Comparison of ENCODE assay signal across 9 cellular contexts in genomic region chr2:37625781-37626548, GRCh38. TPM values are rescaled to one million over a fixed set of nuclear protein-coding genes. Genes with fewer than 3 reads are reported as not detected.
A peak's percentile ranks its signal among the peaks of the same experiment; 100 is the strongest.
DNase-seq lines count a peak whose midpoint lies in the region; ATAC-seq, FAIRE-seq and TF ChIP-seq lines count a peak whose summit lies in the region.
"Had no signal": no experiment of that assay in that cellular context is flagged by ENCODE, and none has a peak within 500 bp of the region (broad histone marks: within the 10 kb centered on the region; RNA-seq: fewer than 3 reads in every experiment).

No MANE protein-coding gene starts in this region.

- H3K79me2 ChIP-seq in trophoblast cell (ENCODE audit: control insufficient read depth, insufficient read depth, low read length, poor library complexity) = no peaks in the 10 kb centered on the region

- H3K36me3 Mint-ChIP-seq in activated T-cell treated with anti-CD3 and anti-CD28 coated beads, Interleukin-2, amount 50 U/mL, for 4 hours (ENCODE audit: insufficient read depth) = peaks cover 3% of the 10 kb centered on the region
- peaks cover 4% of the 10 kb centered on the region for H3K36me3 Mint-ChIP-seq in memory B cell

- no peaks in the 10 kb centered on the region for H3K27me3 ChIP-seq in thoracic aorta (replicated peaks; ENCODE audit: insufficient read depth)
- no peaks in the 10 kb centered on the region for H3K27me3 ChIP-seq in trophoblast cell (ENCODE audit: insufficient read depth, low read length)

- TF ChIP-seq CTCF in thoracic aorta (IDR thresholded peaks at IDR 0.05) = no peak

- FAIRE-seq in RCC 7860 (lab: Jason Lieb, UNC) = no peak
- FAIRE-seq: endothelial cell of umbilical vein had no signal

- DNase-seq in activated T-cell treated with anti-CD3 and anti-CD28 coated beads, Interleukin-2, amount 50 U/mL, for 4 hours = peak; percentile 54
- DNase-seq in memory B cell (ENCODE audit: low spot score in 2 of 2) = peak in 1 of 2 donors; percentile 29
- DNase-seq in thoracic aorta (ENCODE audit: low spot score) = no peak
- DNase-seq in NCI-H1694 treated with DMSO at 0.1 percent for 48 hours (lab: John Stamatoyannopoulos, UW) = no peak
- no peak for DNase-seq in trophoblast cell
- DNase-seq in RCC 7860 (ENCODE audit: low spot score) = no peak

- no peak overlapping the region for H4K91ac ChIP-seq in trophoblast cell (ENCODE audit: low read depth, low read length)

- no peak overlapping the region for H4K12ac ChIP-seq in trophoblast cell (ENCODE audit: low read depth, low read length)

- H2AFZ ChIP-seq in trophoblast cell (ENCODE audit: insufficient read depth, low read length, poor library complexity) = no peak overlapping the region

- H3K36me3 ChIP-seq in thoracic aorta (no peaks in the 10 kb centered on the region), trophoblast cell (ENCODE audit: control insufficient read depth in 1 of 2, insufficient read depth in 2 of 2, low read length in 2 of 2) (no peaks in the 10 kb centered on the region)

- peaks cover 88% of the 10 kb centered on the region for H3K4me1 Mint-ChIP-seq in activated T-cell treated with anti-CD3 and anti-CD28 coated beads, Interleukin-2, amount 50 U/mL, for 4 hours (ENCODE audit: low read depth)
- peaks cover 59% of the 10 kb centered on the region for H3K4me1 Mint-ChIP-seq in memory B cell

- no peak overlapping the region for H3K4me2 ChIP-seq in trophoblast cell (ENCODE audit: low read length)

- H3K9me3 Mint-ChIP-seq in activated T-cell treated with anti-CD3 and anti-CD28 coated beads, Interleukin-2, amount 50 U/mL, for 4 hours = no peaks in the 10 kb centered on the region
- H3K9me3 Mint-ChIP-seq in memory B cell = no peaks in the 10 kb centered on the region

- H3K4me3 Mint-ChIP-seq in activated T-cell treated with anti-CD3 and anti-CD28 coated beads, Interleukin-2, amount 50 U/mL, for 4 hours = peak overlapping the region; percentile 59
- H3K4me3 Mint-ChIP-seq in memory B cell = peak overlapping the region; percentile 52

- ATAC-seq in GM18867 (IDR thresholded peaks at IDR 0.05; ENCODE audit: unreplicated experiment) (peak; percentile 52), HG03469 (IDR thresholded peaks at IDR 0.05; ENCODE audit: unreplicated experiment) (peak; percentile 24), memory B cell (ENCODE audit: low read depth) (peak; percentile 72), thoracic aorta (ENCODE audit: insufficient number of reproducible peaks, low FRiP score, low read depth) (no peak)
- ATAC-seq in activated T-cell treated with anti-CD3 and anti-CD28 coated beads, Interleukin-2, amount 50 U/mL, for 4 hours = peak; percentile 41 to 57

- H2BK12ac ChIP-seq in trophoblast cell (ENCODE audit: low read length) = no peak overlapping the region

- H3K4me3 ChIP-seq in thoracic aorta = no peak overlapping the region
- no peak overlapping the region for H3K4me3 ChIP-seq in trophoblast cell (ENCODE audit: low read depth, low read length)

- H3K79me1 ChIP-seq in trophoblast cell (ENCODE audit: low read length) = no peaks in the 10 kb centered on the region

- no peak overlapping the region for H3K9ac ChIP-seq in trophoblast cell (ENCODE audit: low read length)

- H3K27me3 Mint-ChIP-seq in activated T-cell treated with anti-CD3 and anti-CD28 coated beads, Interleukin-2, amount 50 U/mL, for 4 hours (ENCODE audit: low read depth) = no peaks in the 10 kb centered on the region
- no peaks in the 10 kb centered on the region for H3K27me3 Mint-ChIP-seq in memory B cell

- no CpG with 5 or more reads among the region's 12 CpGs for WGBS in trophoblast cell (ENCODE audit: extremely low coverage, insufficient coverage, insufficient read length)

- H2BK120ac ChIP-seq in trophoblast cell (ENCODE audit: insufficient read depth, low read length, poor library complexity) = no peak overlapping the region

- H3K4ac ChIP-seq in trophoblast cell (ENCODE audit: low read depth, low read length) = no peak overlapping the region

- no peak overlapping the region for H2AK5ac ChIP-seq in trophoblast cell (ENCODE audit: low read length)

- no peak overlapping the region for H4K8ac ChIP-seq in trophoblast cell (ENCODE audit: low read depth, low read length)

- H3K14ac ChIP-seq in trophoblast cell (ENCODE audit: low read length) = no peak overlapping the region

- H3K9me3 ChIP-seq in thoracic aorta = no peaks in the 10 kb centered on the region
- no peaks in the 10 kb centered on the region for H3K9me3 ChIP-seq in trophoblast cell (ENCODE audit: insufficient read depth, low read depth, low read length)

- H3K4me1 ChIP-seq in thoracic aorta (ENCODE audit: control insufficient read depth in 1 of 2, low read depth in 2 of 2) (peaks cover 10 to 43% of the 10 kb centered on the region in 2 donors), trophoblast cell (ENCODE audit: control insufficient read depth in 1 of 2, insufficient read depth in 2 of 2, low read length in 2 of 2) (peaks cover 0 to 6% of the 10 kb centered on the region in 2 experiments)

- H3K23ac ChIP-seq in trophoblast cell (ENCODE audit: low read length) = no peak overlapping the region

- no peak overlapping the region for H2BK5ac ChIP-seq in trophoblast cell (ENCODE audit: low read depth, low read length, poor library complexity)

- no peak overlapping the region for H3K18ac ChIP-seq in trophoblast cell (ENCODE audit: low read length)

- peak overlapping the region; percentile 86 for H3K27ac Mint-ChIP-seq in memory B cell

- H3K27ac ChIP-seq in thoracic aorta = peak overlapping the region; percentile 35 to 48
- H3K27ac ChIP-seq in trophoblast cell (ENCODE audit: low read depth, low read length) = no peak overlapping the region

RNA-seq across cellular contexts. Expression of gene CDC42EP3, which starts 45.5 kb away (rescaled TPM):
- 10 to 100 TPM; 31.6 to 58.1 (median 39.4) TPM for total RNA-seq in activated T-cell treated with anti-CD3 and anti-CD28 coated beads, Interleukin-2, amount 50 U/mL, for 4 hours
- total RNA-seq in thoracic aorta = 10 to 100 TPM; 42.2 to 57.4 TPM
- 60.8 TPM in 2 replicates for polyA plus RNA-seq in trophoblast cell (2013)
